19 cellular contexts compared by ENCODE assay signal in genomic region chr9:4116091-4116581, GRCh38.
DNase-seq lines count a peak whose midpoint lies in the region; ATAC-seq and TF ChIP-seq lines count a peak whose summit lies in the region.
"Had no signal": no experiment of that assay in that cellular context is flagged by ENCODE, and none has a peak within 500 bp of the region (broad histone marks: within the 10 kb centered on the region; RNA-seq: fewer than 3 reads in every experiment).

No MANE protein-coding gene starts in this region.

- H3K79me1 ChIP-seq in mesenchymal stem cell (replicated peaks; ENCODE audit: low read length, poor library complexity, severe bottlenecking), result peaks cover 23% of the 10 kb centered on the region
- no peaks in the 10 kb centered on the region for H3K79me1 ChIP-seq in H9 (ENCODE audit: insufficient read depth, low read depth, low read length, poor library complexity, severe bottlenecking)

- no peak overlapping the region for H4K5ac ChIP-seq in H9 (ENCODE audit: insufficient read length, low read depth, low read length)

- H3K9me3 Mint-ChIP-seq in H9, result no peaks in the 10 kb centered on the region
- H3K9me3 Mint-ChIP-seq: activated CD8-positive, alpha-beta T cell treated with anti-CD3 and anti-CD28 coated beads for 36 hours; CD4-positive, alpha-beta T cell had no signal

- no peak overlapping the region for H2AK5ac ChIP-seq in mesenchymal stem cell (ENCODE audit: low read length, severe bottlenecking)
- H2AK5ac ChIP-seq in H9 (ENCODE audit: insufficient read length, low read length), result no peak overlapping the region

- H3K4me3 ChIP-seq in left ventricle myocardium inferior, result no peak overlapping the region
- no peak overlapping the region for H3K4me3 ChIP-seq in esophagus squamous epithelium
- H3K4me3 ChIP-seq in mesenchymal stem cell (ENCODE audit: insufficient read depth in 1 of 2, low read depth in 1 of 2, low read length in 2 of 2), result peak overlapping the region in 1 of 2 experiments; percentile 56
- H3K4me3 ChIP-seq in tibial artery, result no peak overlapping the region

- H3K4me1 ChIP-seq in left ventricle myocardium inferior (peaks cover 8% of the 10 kb centered on the region), esophagus squamous epithelium (peaks cover 0 to 64% (median 23%) of the 10 kb centered on the region in 3 donors), mesenchymal stem cell (ENCODE audit: control insufficient read depth, insufficient read depth, low read depth, low read length) (peaks cover 3% of the 10 kb centered on the region), tibial artery (peaks cover 0 to 72% (median 31%) of the 10 kb centered on the region in 4 donors), H9 (ENCODE audit: insufficient read depth, low read length) (no peaks in the 10 kb centered on the region)

- no peaks in the 10 kb centered on the region for H3K27me3 Mint-ChIP-seq in H9 (ENCODE audit: low read depth)
- H3K27me3 Mint-ChIP-seq: activated CD8-positive, alpha-beta T cell treated with anti-CD3 and anti-CD28 coated beads for 36 hours; CD4-positive, alpha-beta T cell; progenitor cell of endocrine pancreas had no signal

- no peak overlapping the region for H3K56ac ChIP-seq in H9 (ENCODE audit: insufficient read length, low read depth, low read length)

- H2BK15ac ChIP-seq in mesenchymal stem cell (ENCODE audit: low read depth, poor library complexity, severe bottlenecking), result no peak overlapping the region
- H2BK15ac ChIP-seq in H9 (ENCODE audit: low read depth, low read length), result no peak overlapping the region

- WGBS in esophagus squamous epithelium, 2 donors, result 56 to 63% methylated on average over 5 of the region's 5 CpGs
- 75% methylated on average over 5 of the region's 5 CpGs for WGBS in mesenchymal stem cell
- WGBS in H9 (ENCODE audit: extremely low coverage, insufficient read length, low lambda C conversion rate), result no CpG with 5 or more reads among the region's 5 CpGs

- H3K18ac ChIP-seq in mesenchymal stem cell (ENCODE audit: low read depth in 1 of 2, low read length in 2 of 2), result no peak overlapping the region
- H3K18ac ChIP-seq in H9 (ENCODE audit: insufficient read length, low read depth, low read length), result no peak overlapping the region

- peaks cover 0 to 5% (median 0%) of the 10 kb centered on the region in 3 experiments; a peak in 2 of 7 replicates for H3K36me3 Mint-ChIP-seq in H9 (ENCODE audit: insufficient read depth in 1 of 3, low read depth in 3 of 3)

- H3T11ph ChIP-seq in H9 (ENCODE audit: low read length), result no peak overlapping the region

- H3K27ac ChIP-seq in left ventricle myocardium inferior (replicated peaks) (peak overlapping the region; percentile 49), esophagus squamous epithelium (peak overlapping the region in 3 of 4 donors; percentile 33 to 63 (median 50)), mesenchymal stem cell (ENCODE audit: low read length, poor library complexity, severe bottlenecking) (peak overlapping the region; percentile 13), tibial artery (peak overlapping the region; percentile 47 to 61), H9 (ENCODE audit: insufficient read length, low read depth, low read length) (no peak overlapping the region)
- H3K27ac ChIP-seq: WERI-Rb-1 had no signal

- no peak overlapping the region for H3K27ac Mint-ChIP-seq in H9
- H3K27ac Mint-ChIP-seq: activated CD8-positive, alpha-beta T cell treated with anti-CD3 and anti-CD28 coated beads for 36 hours; CD4-positive, alpha-beta T cell; progenitor cell of endocrine pancreas had no signal

- H3K4me3 Mint-ChIP-seq in H9, result no peak overlapping the region
- H3K4me3 Mint-ChIP-seq: activated CD8-positive, alpha-beta T cell treated with anti-CD3 and anti-CD28 coated beads for 36 hours; CD4-positive, alpha-beta T cell had no signal

- H4K91ac ChIP-seq in mesenchymal stem cell (ENCODE audit: low read length), result no peak overlapping the region
- H4K91ac ChIP-seq in H9 (ENCODE audit: insufficient read length, low read depth, low read length), result no peak overlapping the region

- H2BK20ac ChIP-seq in H9 (ENCODE audit: low read depth, low read length, poor library complexity, severe bottlenecking), result no peak overlapping the region

- H2BK12ac ChIP-seq in mesenchymal stem cell (ENCODE audit: low read length in 2 of 2) (no peak overlapping the region), H9 (ENCODE audit: insufficient read length, low read depth, low read length) (no peak overlapping the region)

- H3K9ac ChIP-seq in mesenchymal stem cell (ENCODE audit: low read length) (peak overlapping the region; percentile 75), H9 (ENCODE audit: extremely low read depth, insufficient read length, low read length) (no peak overlapping the region)

- H3K4ac ChIP-seq in mesenchymal stem cell (ENCODE audit: low read depth in 1 of 2, low read length in 2 of 2) (no peak overlapping the region), H9 (ENCODE audit: low read depth, low read length) (no peak overlapping the region)

- H3K4me2 ChIP-seq in mesenchymal stem cell (ENCODE audit: low read length, poor library complexity, severe bottlenecking) (no peak overlapping the region), H9 (ENCODE audit: insufficient read depth, insufficient read length, low read length) (no peak overlapping the region)

- H2BK120ac ChIP-seq in mesenchymal stem cell (ENCODE audit: low read depth, low read length) (no peak overlapping the region), H9 (ENCODE audit: low read depth, low read length, poor library complexity, severe bottlenecking) (no peak overlapping the region)

- H4K20me1 ChIP-seq in H9 (ENCODE audit: control insufficient read depth, insufficient read depth, insufficient read length), result no peaks in the 10 kb centered on the region

- intact Hi-C loops in left ventricle myocardium inferior (cut with micrococcal nuclease), result no loop called here
- intact Hi-C loops in left cardiac atrium (cut with DNase I), result loop anchor here in 1 of 2 donors (10.0 kb wide), 1 partner anchor 381 kb away; no protein-coding TSS in a partner anchor
- intact Hi-C loops in esophagus squamous epithelium (cut with DNase I), result no loop called here
- intact Hi-C loops in tibial artery (cut with DNase I; ENCODE audit: low total_unique reads), result no loop called here

- DNase-seq in left ventricle myocardium inferior (no peak), left cardiac atrium (no peak), esophagus squamous epithelium (lab: John Stamatoyannopoulos, UW) (no peak), mesenchymal stem cell (no peak), tibial artery (no peak), H9 (no peak), UCSD-AML1 (lab: John Stamatoyannopoulos, UW; ENCODE audit: unreplicated experiment) (no peak)
- DNase-seq in activated effector memory CD4-positive, alpha-beta T cell treated with Interleukin-2 at 50 U/mL for 16 hours, result no peak
- DNase-seq: 8988T; activated CD8-positive, alpha-beta T cell treated with anti-CD3 and anti-CD28 coated beads for 36 hours; CD4-positive, alpha-beta T cell; DND-41; KBM-7; kidney glomerular epithelial cell; NCI-H1048; RPMI8226; stimulated activated naive CD4-positive, alpha-beta T cell; WERI-Rb-1 had no signal

- H3K4me1 Mint-ChIP-seq in H9, result peaks cover 2 to 4% of the 10 kb centered on the region in 2 experiments; a peak in 1 of 4 replicates

- H3K23me2 ChIP-seq in H9 (ENCODE audit: insufficient read length, low read depth, low read length, poor library complexity, severe bottlenecking), result no peaks in the 10 kb centered on the region

- ATAC-seq in left cardiac atrium, result no peak
- ATAC-seq: activated CD8-positive, alpha-beta T cell treated with anti-CD3 and anti-CD28 coated beads for 36 hours had no signal

- no peak overlapping the region for H3K14ac ChIP-seq in mesenchymal stem cell (ENCODE audit: low read length in 2 of 2)
- no peak overlapping the region for H3K14ac ChIP-seq in H9 (ENCODE audit: insufficient read depth, low read length)

- no peaks in the 10 kb centered on the region for H3K36me3 ChIP-seq in left ventricle myocardium inferior
- peaks cover 0 to 4% (median 0%) of the 10 kb centered on the region in 3 donors for H3K36me3 ChIP-seq in esophagus squamous epithelium
- peaks cover 12 to 14% of the 10 kb centered on the region in 2 experiments for H3K36me3 ChIP-seq in mesenchymal stem cell (ENCODE audit: control insufficient read depth in 1 of 2, insufficient read depth in 2 of 2, low read depth in 1 of 2, low read length in 2 of 2)
- H3K36me3 ChIP-seq in tibial artery, result peaks cover 0 to 7% (median 4%) of the 10 kb centered on the region in 3 donors
- H3K36me3 ChIP-seq: WERI-Rb-1 had no signal

- H3K9me3 ChIP-seq in left ventricle myocardium inferior (replicated peaks), result no peaks in the 10 kb centered on the region
- H3K9me3 ChIP-seq in esophagus squamous epithelium, result no peaks in the 10 kb centered on the region
- H3K9me3 ChIP-seq in mesenchymal stem cell (ENCODE audit: control insufficient read depth, low read length), result no peaks in the 10 kb centered on the region
- H3K9me3 ChIP-seq in tibial artery, result no peaks in the 10 kb centered on the region
- H3K9me3 ChIP-seq in H9 (ENCODE audit: control insufficient read depth, low read depth, low read length), result no peaks in the 10 kb centered on the region

- H3K23ac ChIP-seq in mesenchymal stem cell (ENCODE audit: low read length in 2 of 2) (no peak overlapping the region), H9 (ENCODE audit: insufficient read length, low read depth, low read length) (no peak overlapping the region)

- TF ChIP-seq CTCF in left ventricle myocardium inferior (IDR thresholded peaks at IDR 0.05; ENCODE audit: borderline replicate concordance) (no peak), esophagus squamous epithelium (IDR thresholded peaks at IDR 0.05) (no peak), tibial artery (IDR thresholded peaks at IDR 0.05) (peak in 1 of 2 experiments; percentile 19), H9 (conservative IDR thresholded peaks at IDR 0.05) (no peak)

- no peak overlapping the region for H2AFZ ChIP-seq in mesenchymal stem cell (ENCODE audit: low read depth, low read length)
- H2AFZ ChIP-seq in H9 (ENCODE audit: low read length), result no peak overlapping the region

- H3K27me3 ChIP-seq in left ventricle myocardium inferior (ENCODE audit: low read depth) (no peaks in the 10 kb centered on the region), esophagus squamous epithelium (no peaks in the 10 kb centered on the region), mesenchymal stem cell (ENCODE audit: control insufficient read depth in 1 of 2, insufficient read depth in 1 of 2, low read length in 2 of 2) (no peaks in the 10 kb centered on the region), tibial artery (no peaks in the 10 kb centered on the region), H9 (ENCODE audit: insufficient read depth, low read length) (no peaks in the 10 kb centered on the region)

- no peak overlapping the region for H2BK5ac ChIP-seq in mesenchymal stem cell (ENCODE audit: low read depth, low read length, poor library complexity, severe bottlenecking)
- H2BK5ac ChIP-seq in H9 (ENCODE audit: insufficient read length, low read length), result no peak overlapping the region

- H4K8ac ChIP-seq in mesenchymal stem cell (ENCODE audit: low read length) (no peak overlapping the region), H9 (replicated peaks; ENCODE audit: insufficient read length, low read depth, low read length) (no peak overlapping the region)

- no peaks in the 10 kb centered on the region for H3K79me2 ChIP-seq in H9 (ENCODE audit: insufficient read depth, low read length)

- TF ChIP-seq POLR2A in esophagus squamous epithelium (IDR thresholded peaks at IDR 0.05), result no peak
